ENCODE assay signal across 19 cellular contexts in the genomic region with DNA sequence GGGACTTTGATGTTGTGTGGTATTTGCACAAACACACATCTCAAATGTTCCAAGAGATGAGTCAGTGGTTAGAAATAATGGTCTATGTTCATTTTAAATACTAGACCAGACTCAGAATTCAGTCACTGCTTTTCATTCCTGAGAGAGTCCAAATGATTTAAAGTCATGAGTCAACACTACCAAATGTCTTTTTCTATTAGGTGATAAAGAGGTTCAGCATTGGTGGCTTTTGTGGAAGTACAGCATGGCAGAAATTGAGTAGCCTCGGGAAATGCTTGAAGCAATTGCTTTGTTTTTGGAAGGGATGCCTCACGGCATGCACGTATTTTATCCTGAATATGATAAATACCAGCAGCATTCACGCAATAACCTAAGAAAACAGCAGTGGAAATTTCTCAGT.
DNase-seq lines count a peak whose midpoint lies in the region; ATAC-seq and TF ChIP-seq lines count a peak whose summit lies in the region.
"Had no signal": no experiment of that assay in that cellular context is flagged by ENCODE, and none has a peak within 500 bp of the region (broad histone marks: within the 10 kb centered on the region; RNA-seq: fewer than 3 reads in every experiment).

No MANE protein-coding gene starts in this region.

- no peak overlapping the region for H3K56ac ChIP-seq in IMR-90 (ENCODE audit: extremely low read depth, insufficient read depth, low read length)

- POLR2A ChIA-PET in IMR-90 (lab: Charles Lee; ENCODE audit: unreplicated experiment), result no interaction called here

- no peak overlapping the region for H4K5ac ChIP-seq in IMR-90 (ENCODE audit: low read depth, low read length)

- H3K4me3 Mint-ChIP-seq in neural progenitor cell, result no peak overlapping the region
- H3K4me3 Mint-ChIP-seq: H9; stimulated activated effector memory CD8-positive, alpha-beta T cell treated with anti-CD3 and anti-CD28 coated beads, Interleukin-12 subunit alpha, Interleukin-12 subunit beta, amount 100 ng/mL, for 72 hours had no signal

- DNase-seq in AG20443 (ENCODE audit: low spot score), result peak; percentile 9
- peak; percentile 85 for DNase-seq in IMR-90
- peak; percentile 79 for DNase-seq in astrocyte of the hippocampus (ENCODE audit: low read depth, low spot score)
- DNase-seq in kidney tubule cell (ENCODE audit: low spot score), result peak; percentile 19
- no peak for DNase-seq in neural progenitor cell (ENCODE audit: low spot score)
- no peak for DNase-seq in posterior cingulate gyrus
- no peak for DNase-seq in left lung
- DNase-seq: C1 segment of cervical spinal cord; DND-41; effector CD8-positive, alpha-beta T cell; H9; NCI-H1105 treated with DMSO at 0.1 percent for 48 hours; NCI-H2227 treated with DMSO at 0.1 percent for 48 hours; occipital lobe; upper lobe of right lung had no signal

- CTCF ChIA-PET in IMR-90 (lab: Yijun Ruan, JAX), result interaction anchor here (0.6 kb wide), 1 partner anchor 1124 kb away, joined by 3 read pairs; no protein-coding TSS in a partner anchor

- H3K79me2 ChIP-seq in neural progenitor cell (ENCODE audit: low read depth), result no peaks in the 10 kb centered on the region

- no peaks in the 10 kb centered on the region for H3K27me3 ChIP-seq in IMR-90 (ENCODE audit: control insufficient read depth, insufficient read depth, low read length)
- H3K27me3 ChIP-seq in neural progenitor cell, result no peaks in the 10 kb centered on the region
- H3K27me3 ChIP-seq in left lung, result no peaks in the 10 kb centered on the region
- H3K27me3 ChIP-seq: gastroesophageal sphincter, upper lobe of right lung had no signal

- H2AK5ac ChIP-seq in IMR-90 (ENCODE audit: low read depth, low read length), result no peak overlapping the region

- peak overlapping the region; percentile 46; the same call in 1 of the 2 replicates for H2BK120ac ChIP-seq in IMR-90 (ENCODE audit: low read depth, low read length)

- H2AK9ac ChIP-seq in IMR-90 (replicated peaks; ENCODE audit: low read depth, low read length, poor library complexity), result no peak overlapping the region

- H3K4me2 ChIP-seq in IMR-90 (ENCODE audit: low read depth, low read length) (peak overlapping the region; percentile 68; the same call in 1 of the 2 replicates), neural progenitor cell (no peak overlapping the region)

- H3K27ac Mint-ChIP-seq in neural progenitor cell, result no peak overlapping the region
- H3K27ac Mint-ChIP-seq: H9; stimulated activated effector memory CD8-positive, alpha-beta T cell treated with anti-CD3 and anti-CD28 coated beads, Interleukin-12 subunit alpha, Interleukin-12 subunit beta, amount 100 ng/mL, for 72 hours had no signal

- H3K4me1 Mint-ChIP-seq in neural progenitor cell, result no peaks in the 10 kb centered on the region
- H3K4me1 Mint-ChIP-seq: H9; stimulated activated effector memory CD8-positive, alpha-beta T cell treated with anti-CD3 and anti-CD28 coated beads, Interleukin-12 subunit alpha, Interleukin-12 subunit beta, amount 100 ng/mL, for 72 hours had no signal

- dilution Hi-C loops in IMR-90 (cut with HindIII; ENCODE audit: low sequenced_read_pairs, unreplicated experiment), result no loop called here

- H2BK5ac ChIP-seq in IMR-90 (ENCODE audit: low read depth, low read length, poor library complexity, severe bottlenecking), result peak overlapping the region; percentile 11

- H3K4me1 ChIP-seq in IMR-90 (ENCODE audit: control insufficient read depth, insufficient read depth, low read length), result no peaks in the 10 kb centered on the region
- no peaks in the 10 kb centered on the region for H3K4me1 ChIP-seq in neural progenitor cell
- H3K4me1 ChIP-seq in left lung, result no peaks in the 10 kb centered on the region
- H3K4me1 ChIP-seq: gastroesophageal sphincter, upper lobe of right lung had no signal

- H3K9ac ChIP-seq in IMR-90 (ENCODE audit: low read depth, low read length) (no peak overlapping the region), neural progenitor cell (no peak overlapping the region)

- WGBS in IMR-90 (ENCODE audit: extremely low coverage in 2 of 2, insufficient read length in 1 of 2), 2 experiments, result no CpG with 5 or more reads among the region's 4 CpGs

- intact Hi-C loops in IMR-90 (cut with micrococcal nuclease) (no loop called here), posterior cingulate gyrus (cut with DNase I) (no loop called here), left lung (cut with DNase I) (no loop called here)

- in situ Hi-C loops in IMR-90 (cut with MboI; ENCODE audit: low sequenced_read_pairs), result no loop called here

- H3K4me3 ChIP-seq in IMR-90 (ENCODE audit: insufficient read depth, low read depth, low read length), result no peak overlapping the region
- H3K4me3 ChIP-seq in neural progenitor cell, result no peak overlapping the region
- H3K4me3 ChIP-seq in left lung, result no peak overlapping the region
- H3K4me3 ChIP-seq: gastroesophageal sphincter, SK-N-MC, upper lobe of right lung had no signal

- no peaks in the 10 kb centered on the region for H3K9me1 ChIP-seq in IMR-90 (ENCODE audit: insufficient read depth, low read length)

- ATAC-seq in IMR-90 (ENCODE audit: low read depth), result peak; percentile 85
- ATAC-seq in left lung, result no peak
- ATAC-seq in GM18505 (IDR thresholded peaks at IDR 0.05; ENCODE audit: unreplicated experiment), result no peak
- ATAC-seq: gastroesophageal sphincter; stimulated activated effector memory CD8-positive, alpha-beta T cell treated with anti-CD3 and anti-CD28 coated beads, Interleukin-12 subunit alpha, Interleukin-12 subunit beta, amount 100 ng/mL, for 72 hours; upper lobe of right lung had no signal

- H3K79me1 ChIP-seq in IMR-90 (ENCODE audit: low read depth in 1 of 2, low read length in 2 of 2), result no peaks in the 10 kb centered on the region

- H3K18ac ChIP-seq in IMR-90 (ENCODE audit: low read depth, low read length), result no peak overlapping the region

- no peaks in the 10 kb centered on the region for H3K36me3 ChIP-seq in IMR-90 (ENCODE audit: control insufficient read depth, insufficient read depth, low read length)
- no peaks in the 10 kb centered on the region for H3K36me3 ChIP-seq in neural progenitor cell
- no peaks in the 10 kb centered on the region for H3K36me3 ChIP-seq in left lung
- H3K36me3 ChIP-seq: gastroesophageal sphincter, upper lobe of right lung had no signal

- no peak overlapping the region for H4K91ac ChIP-seq in IMR-90 (ENCODE audit: insufficient read depth, low read depth, low read length)

- no peak overlapping the region for H3K23ac ChIP-seq in IMR-90 (ENCODE audit: low read depth, low read length)

- no peaks in the 10 kb centered on the region for H3F3A ChIP-seq in neural progenitor cell (ENCODE audit: low read depth)

- no peaks in the 10 kb centered on the region for H3K9me3 ChIP-seq in IMR-90 (ENCODE audit: control insufficient read depth, insufficient read depth, low read length)
- no peaks in the 10 kb centered on the region for H3K9me3 ChIP-seq in neural progenitor cell (ENCODE audit: low read depth)
- peaks cover 0 to 4% of the 10 kb centered on the region in 2 donors for H3K9me3 ChIP-seq in left lung
- H3K9me3 ChIP-seq: gastroesophageal sphincter, upper lobe of right lung had no signal

- TF ChIP-seq RAD21 in IMR-90 (IDR thresholded peaks at IDR 0.05; ENCODE audit: low read length), result no peak

- no peaks in the 10 kb centered on the region for H3K36me3 Mint-ChIP-seq in neural progenitor cell
- H3K36me3 Mint-ChIP-seq: stimulated activated effector memory CD8-positive, alpha-beta T cell treated with anti-CD3 and anti-CD28 coated beads, Interleukin-12 subunit alpha, Interleukin-12 subunit beta, amount 100 ng/mL, for 72 hours had no signal

- no peak overlapping the region for H3K4ac ChIP-seq in IMR-90 (ENCODE audit: low read depth, low read length)

- no peak overlapping the region for H4K8ac ChIP-seq in IMR-90 (ENCODE audit: low read depth in 2 of 2, low read length in 2 of 2)

- H4K20me1 ChIP-seq in IMR-90 (ENCODE audit: insufficient read depth, low read length) (peaks cover 3% of the 10 kb centered on the region; the same call in 1 of the 2 replicates), neural progenitor cell (ENCODE audit: low read depth) (no peaks in the 10 kb centered on the region)

- no peak for TF ChIP-seq POLR2A in IMR-90 (IDR thresholded peaks at IDR 0.05; ENCODE audit: low read depth, low read length)
- no peak for TF ChIP-seq POLR2A in GM18505 (IDR thresholded peaks at IDR 0.05; ENCODE audit: borderline replicate concordance, extremely low read depth, insufficient read depth, insufficient read length)

- TF ChIP-seq CTCF in IMR-90 (conservative IDR thresholded peaks at IDR 0.05; ENCODE audit: low read depth, low read length) (no peak), neural progenitor cell (IDR thresholded peaks at IDR 0.05) (no peak), left lung (IDR thresholded peaks at IDR 0.05) (no peak)

- no peak overlapping the region for H2AFZ ChIP-seq in IMR-90 (replicated peaks; ENCODE audit: low read length, poor library complexity)
- no peak overlapping the region for H2AFZ ChIP-seq in neural progenitor cell (replicated peaks)

- peaks cover 6% of the 10 kb centered on the region for H3K9me3 Mint-ChIP-seq in neural progenitor cell
- H3K9me3 Mint-ChIP-seq: stimulated activated effector memory CD8-positive, alpha-beta T cell treated with anti-CD3 and anti-CD28 coated beads, Interleukin-12 subunit alpha, Interleukin-12 subunit beta, amount 100 ng/mL, for 72 hours had no signal

- no peak overlapping the region for H3K27ac ChIP-seq in IMR-90 (ENCODE audit: insufficient read depth, low read length)
- H3K27ac ChIP-seq in neural progenitor cell, result no peak overlapping the region
- no peak overlapping the region for H3K27ac ChIP-seq in left lung
- H3K27ac ChIP-seq: gastroesophageal sphincter, SK-N-MC, upper lobe of right lung had no signal

- peak overlapping the region; percentile 15; the same call in 1 of the 2 replicates for H2BK20ac ChIP-seq in IMR-90 (ENCODE audit: low read depth, low read length)

- BruUV-seq in IMR-90 (replicated peaks; lab: Mats Ljungman, UMichigan), result no TSS peak

- no peak overlapping the region for H3K14ac ChIP-seq in IMR-90 (replicated peaks; ENCODE audit: low read depth, low read length)

- no peak overlapping the region for H2BK15ac ChIP-seq in IMR-90 (ENCODE audit: low read depth, low read length)

- H3K27me3 Mint-ChIP-seq in neural progenitor cell (ENCODE audit: insufficient read depth, low read depth), result no peaks in the 10 kb centered on the region

TF ChIP-seq in IMR-90, 13 proteins besides CTCF, POLR2A, EP300 and RAD21:
- TF ChIP-seq CEBPB (IDR thresholded peaks at IDR 0.05; ENCODE audit: low read depth, low read length) (peak; percentile 6; the same call in 1 of the 2 replicates), MXI1 (IDR thresholded peaks at IDR 0.05; ENCODE audit: borderline replicate concordance, low read depth, low read length) (no peak)
TF ChIP-seq in IMR-90: peak in this region for 1.

Comparison
In these comparisons a context has a peak if more than half of its experiments do, and no peak if none do; other contexts are left out.
1. DNase-seq: peak in AG20443 (single experiment), IMR-90 (single experiment), astrocyte of the hippocampus (single experiment) and kidney tubule cell (single experiment); none in neural progenitor cell (single experiment), posterior cingulate gyrus (0 of 10) and left lung (0 of 2).